Comparison of ENCODE assay signal across 8 cellular contexts in genomic region chr22:24259459-24259858, GRCh38. TPM values are rescaled to one million over a fixed set of nuclear protein-coding genes. Genes with fewer than 3 reads are reported as not detected.
DNase-seq lines count a peak whose midpoint lies in the region; ATAC-seq, FAIRE-seq and TF ChIP-seq lines count a peak whose summit lies in the region.
"Not testable (repeated sequence)": the region's sequence is repeated elsewhere in the genome, so short reads cannot be mapped to it uniquely, and the experiment has no call there.

No MANE protein-coding gene starts in this region.

- in situ Hi-C loops in GM13976 (cut with MboI; ENCODE audit: low sequenced_read_pairs, unreplicated experiment); HepG2 (cut with HindIII; ENCODE audit: extremely low pct_ligation_motif_present, low pct_unique_long_range_greater_than_20kb): not testable (repeated sequence)

- not testable (repeated sequence) for H3K4me3 ChIP-seq in A549; effector memory CD4-positive, alpha-beta T cell (ENCODE audit: insufficient read depth, low read depth, low read length, poor library complexity, severe bottlenecking)
- peak overlapping the region in 2 of 3 experiments; percentile 42 to 52; a peak in 4 of 6 replicates for H3K4me3 ChIP-seq in HepG2 (replicated peaks in 1 of 3; ENCODE audit: insufficient read depth in 1 of 3, low read depth in 2 of 3, low read length in 3 of 3)

- not testable (repeated sequence) for H3K27me3 Mint-ChIP-seq in activated T-cell treated with anti-CD3 and anti-CD28 coated beads, Interleukin-2, amount 50 U/mL, for 24 hours

- not testable (repeated sequence) for H3K9me3 ChIP-seq in A549; effector memory CD4-positive, alpha-beta T cell (ENCODE audit: control insufficient read depth, low read length); HepG2 (ENCODE audit: low read length)

- TF ChIP-seq CTCF in A549 (IDR thresholded peaks at IDR 0.05), result not testable (repeated sequence)
- TF ChIP-seq CTCF in GM13976 (IDR thresholded peaks at IDR 0.05; ENCODE audit: borderline replicate concordance, control extremely low read depth, extremely low read depth, insufficient read depth, missing control alignments) (peak; percentile 32), HepG2 (CRISPR knock-in tag; IDR thresholded peaks at IDR 0.05) (peak; percentile 73)

- not testable (repeated sequence) for FAIRE-seq in A549 (lab: Jason Lieb, UNC); HepG2 (lab: Jason Lieb, UNC)

- H3K4me3 Mint-ChIP-seq in activated T-cell treated with anti-CD3 and anti-CD28 coated beads, Interleukin-2, amount 50 U/mL, for 24 hours, result not testable (repeated sequence)

- not testable (repeated sequence) for H3K4me1 Mint-ChIP-seq in activated T-cell treated with anti-CD3 and anti-CD28 coated beads, Interleukin-2, amount 50 U/mL, for 24 hours (ENCODE audit: low read depth)

- H3K36me3 ChIP-seq in effector memory CD4-positive, alpha-beta T cell (ENCODE audit: control insufficient read depth, insufficient read depth, low read length); HepG2 (replicated peaks in 1 of 2; ENCODE audit: control insufficient read depth in 1 of 2, insufficient read depth in 2 of 2, low read length in 2 of 2): not testable (repeated sequence)

- not testable (repeated sequence) for H3K4me2 ChIP-seq in A549
- H3K4me2 ChIP-seq in HepG2 (ENCODE audit: low read depth, low read length), result peak overlapping the region; percentile 78

- CTCF ChIA-PET in A549 (lab: Yijun Ruan, JAX), result not testable (repeated sequence)
- CTCF ChIA-PET in HepG2 (lab: Yijun Ruan, JAX; ENCODE audit: low intra/inter-chr PET ratio, low total read pairs), result interaction anchor here (1.3 kb wide), 1 partner anchor 70 kb away, joined by 9 read pairs; no protein-coding TSS in a partner anchor

- not testable (repeated sequence) for H3K27me3 ChIP-seq in effector memory CD4-positive, alpha-beta T cell (replicated peaks; ENCODE audit: control insufficient read depth, insufficient read depth, low read length, poor library complexity, severe bottlenecking); HepG2 (ENCODE audit: control insufficient read depth in 1 of 2, insufficient read depth in 2 of 2, low read length in 2 of 2)

- not testable (repeated sequence) for H4K20me1 ChIP-seq in HepG2 (ENCODE audit: insufficient read depth, low read length)

- peak; percentile 29 to 53; a peak in 3 of 5 replicates for TF ChIP-seq RAD21 in A549 (conservative IDR thresholded peaks at IDR 0.05 in 1 of 2, IDR thresholded peaks at IDR 0.05 in 1 of 2)
- TF ChIP-seq RAD21 in HepG2 (CRISPR knock-in tag; IDR thresholded peaks at IDR 0.05), result peak; percentile 83

- ATAC-seq in A549, result peak in 1 of 2 experiments; percentile 78; a peak in 1 of 6 replicates
- not testable (repeated sequence) for ATAC-seq in HepG2

- not testable (repeated sequence) for H3K36me3 Mint-ChIP-seq in activated T-cell treated with anti-CD3 and anti-CD28 coated beads, Interleukin-2, amount 50 U/mL, for 24 hours (ENCODE audit: low read depth)

- WGBS in A549 (ENCODE audit: missing lambda C conversion rate), result 0% methylated on average over 1 of the region's 10 CpGs
- WGBS in HepG2 (ENCODE audit: low lambda C conversion rate), result 4% methylated on average over 7 of the region's 10 CpGs

- TF ChIP-seq EP300 in A549 (IDR thresholded peaks at IDR 0.05); HepG2 (IDR thresholded peaks at IDR 0.05; ENCODE audit: low read depth in 2 of 2, low read length in 2 of 2); HepG2 (CRISPR knock-in tag; IDR thresholded peaks at IDR 0.05; ENCODE audit: borderline replicate concordance): not testable (repeated sequence)

- H3K27ac ChIP-seq in A549; effector memory CD4-positive, alpha-beta T cell (ENCODE audit: insufficient read depth, low read length, poor library complexity, severe bottlenecking); HepG2 (ENCODE audit: extremely low read length, insufficient read depth, low read length): not testable (repeated sequence)

- H2AFZ ChIP-seq in HepG2 (ENCODE audit: low read length), result not testable (repeated sequence)

- intact Hi-C loops in HepG2 (cut with micrococcal nuclease; ENCODE audit: unreplicated experiment), result not testable (repeated sequence)

- H3K27ac Mint-ChIP-seq in activated T-cell treated with anti-CD3 and anti-CD28 coated beads, Interleukin-2, amount 50 U/mL, for 24 hours, result peak overlapping the region; percentile 29

- not testable (repeated sequence) for H3K79me2 ChIP-seq in HepG2 (ENCODE audit: insufficient read depth, low read length)

- H3K9me3 Mint-ChIP-seq in activated T-cell treated with anti-CD3 and anti-CD28 coated beads, Interleukin-2, amount 50 U/mL, for 24 hours, result not testable (repeated sequence)

- TF ChIP-seq POLR2A in A549 (IDR thresholded peaks at IDR 0.05; ENCODE audit: low read length); HepG2 (IDR thresholded peaks at IDR 0.05; ENCODE audit: insufficient read depth in 1 of 2, low read depth in 2 of 2, low read length in 2 of 2): not testable (repeated sequence)

- not testable (repeated sequence) for H3K9ac ChIP-seq in HepG2 (ENCODE audit: insufficient read depth, low read depth, low read length)

- POLR2A ChIA-PET in A549 (lab: Yijun Ruan, JAX); HepG2 (lab: Yijun Ruan, JAX): not testable (repeated sequence)

- peak in 1 of 2 experiments; percentile 74 for DNase-seq in A549 (ENCODE audit: low read depth in 1 of 2, low spot score in 1 of 2)
- DNase-seq in GM13976 (ENCODE audit: low spot score), result peak; percentile 81
- peak; percentile 29 to 61 for DNase-seq in NCI-H2081 (lab: John Stamatoyannopoulos, UW)
- DNase-seq in SKM-1 treated with dmso at 0.1 percent for 144 hours (lab: John Stamatoyannopoulos, UW; ENCODE audit: unreplicated experiment), result peak; percentile 39
- DNase-seq in activated T-cell treated with anti-CD3 and anti-CD28 coated beads, Interleukin-2, amount 50 U/mL, for 24 hours, result peak; percentile 76
- DNase-seq in effector memory CD4-positive, alpha-beta T cell, result peak; percentile 33 to 42 (median 36)
- DNase-seq in HepG2 (ENCODE audit: low spot score), result peak; percentile 66
- peak; percentile 78 for DNase-seq in stimulated activated CD4-positive, alpha-beta T cell treated with anti-CD3 and anti-CD28 coated beads, Interleukin-15, amount 100 ng/mL, for 24 hours

- not testable (repeated sequence) for BruUV-seq in HepG2 (replicated peaks; lab: Mats Ljungman, UMichigan)

- H3K4me1 ChIP-seq in A549; effector memory CD4-positive, alpha-beta T cell (ENCODE audit: control insufficient read depth, insufficient read depth, low read length, poor library complexity, severe bottlenecking); HepG2 (ENCODE audit: insufficient read depth, low read length): not testable (repeated sequence)

RNA-seq across cellular contexts. Expression of gene SPECC1L, which starts 11.2 kb away (rescaled TPM):
- 22.4 and 25.2 TPM in 2 replicates for polyA plus RNA-seq in A549 (2011; rRNA removed)
- polyA plus RNA-seq in A549 (2012; cell fraction: cytosol; rRNA removed), result 8.8 and 9.6 TPM in 2 replicates
- polyA plus RNA-seq in A549 (2012; cell fraction: nucleus; rRNA removed), result 15.3 and 21.1 TPM in 2 replicates
- 14.8 to 15.4 TPM (median 15.2 TPM) in 3 replicates for polyA plus RNA-seq in A549 (2017; fragmentation: RNase III; extraction: RNeasy Plus Mini Kit Qiagen cat#74134 plus additional on column Dnase treatment)
- polyA minus RNA-seq in A549 (2011; rRNA and poly(A)+ RNA removed), result 25.9 and 27.2 TPM in 2 replicates
- total RNA-seq in HepG2 (2016; rRNA removed; fragmentation: Illumina TruSeq; extraction: Trizol), result 30.3 and 40.2 TPM in 2 replicates
- total RNA-seq in HepG2 (2016; cell fraction: cytosol; rRNA removed; fragmentation: Illumina TruSeq; extraction: Trizol; ENCODE audit: low read depth), result 12.7 and 19.1 TPM in 2 replicates
- 29.7 and 36.7 TPM in 2 replicates for total RNA-seq in HepG2 (2016; cell fraction: insoluble cytoplasmic fraction; rRNA removed; fragmentation: Illumina TruSeq; extraction: Trizol)
- 23.5 and 24.7 TPM in 2 replicates for total RNA-seq in HepG2 (2016; cell fraction: membrane; rRNA removed; fragmentation: Illumina TruSeq; extraction: Trizol)
- total RNA-seq in HepG2 (2016; cell fraction: nucleus; rRNA removed; fragmentation: Illumina TruSeq; extraction: Trizol), result 33.2 and 38.0 TPM in 2 replicates
- polyA plus RNA-seq in HepG2 (2011; rRNA removed), result 14.1 and 16.9 TPM in 2 replicates
- polyA plus RNA-seq in HepG2 (2011; cell fraction: cytosol; rRNA removed), result 12.5 and 14.6 TPM in 2 replicates
- polyA plus RNA-seq in HepG2 (2011; cell fraction: nucleus; rRNA removed), result 19.0 TPM in 2 replicates
- 20.4 and 20.6 TPM in 2 replicates for polyA plus RNA-seq in HepG2 (2012)
- 1.7 and 1.8 TPM in 2 replicates for polyA plus RNA-seq in HepG2 (2016; cell fraction: cytosol; fragmentation: Illumina TruSeq; extraction: Trizol; ENCODE audit: low read depth)
- polyA plus RNA-seq in HepG2 (2016; cell fraction: insoluble cytoplasmic fraction; fragmentation: Illumina TruSeq; extraction: Trizol; ENCODE audit: low read depth), result 19.1 and 20.8 TPM in 2 replicates
- polyA plus RNA-seq in HepG2 (2016; cell fraction: membrane; fragmentation: Illumina TruSeq; extraction: Trizol; ENCODE audit: low read depth), result 5.1 and 5.2 TPM in 2 replicates
- polyA plus RNA-seq in HepG2 (2016; cell fraction: nucleus; fragmentation: Illumina TruSeq; extraction: Trizol; ENCODE audit: insufficient read depth, low read depth), result 22.8 and 26.2 TPM in 2 replicates
- 22.4 and 26.6 TPM in 2 replicates for polyA minus RNA-seq in HepG2 (2011; rRNA and poly(A)+ RNA removed; ENCODE audit: low replicate concordance)
- 16.9 and 23.3 TPM in 2 replicates for polyA minus RNA-seq in HepG2 (2011; cell fraction: cytosol; rRNA and poly(A)+ RNA removed)
- 43.5 and 49.4 TPM in 2 replicates for polyA minus RNA-seq in HepG2 (2011; cell fraction: nucleus; rRNA and poly(A)+ RNA removed)

RNA-seq across cellular contexts. Expression of gene GGT5, which starts 14.6 kb away (rescaled TPM):
- 2.3 and 3.1 TPM in 2 replicates for polyA plus RNA-seq in A549 (2011; rRNA removed)
- polyA plus RNA-seq in A549 (2012; cell fraction: cytosol; rRNA removed), result 0.90 and 1.2 TPM in 2 replicates
- 8.8 and 9.9 TPM in 2 replicates for polyA plus RNA-seq in A549 (2012; cell fraction: nucleus; rRNA removed)
- 2.2 to 3.3 TPM (median 2.5 TPM) in 3 replicates for polyA plus RNA-seq in A549 (2017; fragmentation: RNase III; extraction: RNeasy Plus Mini Kit Qiagen cat#74134 plus additional on column Dnase treatment)
- 1.9 and 4.9 TPM in 2 replicates for polyA minus RNA-seq in A549 (2011; rRNA and poly(A)+ RNA removed)
- total RNA-seq in HepG2 (2016; rRNA removed; fragmentation: Illumina TruSeq; extraction: Trizol), result 0.35 and 0.69 TPM in 2 replicates
- total RNA-seq in HepG2 (2016; cell fraction: cytosol; rRNA removed; fragmentation: Illumina TruSeq; extraction: Trizol; ENCODE audit: low read depth), result not detected in 2 replicates
- 0.15 and 0.56 TPM in 2 replicates for total RNA-seq in HepG2 (2016; cell fraction: insoluble cytoplasmic fraction; rRNA removed; fragmentation: Illumina TruSeq; extraction: Trizol)
- total RNA-seq in HepG2 (2016; cell fraction: membrane; rRNA removed; fragmentation: Illumina TruSeq; extraction: Trizol), result 0.15 and 0.17 TPM in 2 replicates
- total RNA-seq in HepG2 (2016; cell fraction: nucleus; rRNA removed; fragmentation: Illumina TruSeq; extraction: Trizol), result 0.34 and 0.96 TPM in 2 replicates
- 2.1 and 3.1 TPM in 2 replicates for polyA plus RNA-seq in HepG2 (2011; rRNA removed)
- 2.3 and 3.5 TPM in 2 replicates for polyA plus RNA-seq in HepG2 (2011; cell fraction: cytosol; rRNA removed)
- 13.6 and 29.0 TPM in 2 replicates for polyA plus RNA-seq in HepG2 (2011; cell fraction: nucleus; rRNA removed)
- polyA plus RNA-seq in HepG2 (2012), result 0.55 and 1.0 TPM in 2 replicates
- 0.11 and 0.16 TPM in 2 replicates for polyA plus RNA-seq in HepG2 (2016; cell fraction: cytosol; fragmentation: Illumina TruSeq; extraction: Trizol; ENCODE audit: low read depth)
- 0.19 TPM in 1 of 2 replicates, not detected in the other for polyA plus RNA-seq in HepG2 (2016; cell fraction: insoluble cytoplasmic fraction; fragmentation: Illumina TruSeq; extraction: Trizol; ENCODE audit: low read depth)
- polyA plus RNA-seq in HepG2 (2016; cell fraction: membrane; fragmentation: Illumina TruSeq; extraction: Trizol; ENCODE audit: low read depth), result 0.35 TPM in 1 of 2 replicates, not detected in the other
- polyA plus RNA-seq in HepG2 (2016; cell fraction: nucleus; fragmentation: Illumina TruSeq; extraction: Trizol; ENCODE audit: insufficient read depth, low read depth), result 2.3 and 3.8 TPM in 2 replicates
- polyA minus RNA-seq in HepG2 (2011; rRNA and poly(A)+ RNA removed; ENCODE audit: low replicate concordance), result 0.42 and 7.4 TPM in 2 replicates
- polyA minus RNA-seq in HepG2 (2011; cell fraction: cytosol; rRNA and poly(A)+ RNA removed), result 1.7 and 1.8 TPM in 2 replicates
- polyA minus RNA-seq in HepG2 (2011; cell fraction: nucleus; rRNA and poly(A)+ RNA removed), result 2.4 and 3.9 TPM in 2 replicates
